In the genomic region with DNA sequence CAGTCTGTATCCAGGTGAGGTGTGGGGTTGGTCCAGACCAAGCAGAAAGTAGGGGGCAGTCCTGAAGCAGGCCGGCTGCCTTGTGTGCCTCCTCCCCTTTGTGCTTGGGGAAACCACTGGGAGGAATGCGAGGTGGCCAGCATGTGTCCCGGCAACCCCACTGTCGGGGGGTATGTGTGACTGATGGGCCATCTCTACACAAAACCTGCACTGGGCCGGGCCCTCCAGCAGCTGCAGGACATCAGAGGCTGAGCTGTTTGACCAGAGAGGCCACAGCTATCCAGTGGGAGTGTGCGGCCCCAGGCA, we compare ENCODE assay signal across 1 cellular context.
A peak's percentile ranks its signal among the peaks of the same experiment; 100 is the strongest.
TF ChIP-seq lines count a peak whose summit lies in the region.

No MANE protein-coding gene starts in this region.

TF ChIP-seq in H1, 55 proteins besides CTCF, POLR2A, EP300 and RAD21:
- TF ChIP-seq SIX5 (IDR thresholded peaks at IDR 0.05; ENCODE audit: low read depth, low read length): no peak
- TF ChIP-seq, protein P1, sequence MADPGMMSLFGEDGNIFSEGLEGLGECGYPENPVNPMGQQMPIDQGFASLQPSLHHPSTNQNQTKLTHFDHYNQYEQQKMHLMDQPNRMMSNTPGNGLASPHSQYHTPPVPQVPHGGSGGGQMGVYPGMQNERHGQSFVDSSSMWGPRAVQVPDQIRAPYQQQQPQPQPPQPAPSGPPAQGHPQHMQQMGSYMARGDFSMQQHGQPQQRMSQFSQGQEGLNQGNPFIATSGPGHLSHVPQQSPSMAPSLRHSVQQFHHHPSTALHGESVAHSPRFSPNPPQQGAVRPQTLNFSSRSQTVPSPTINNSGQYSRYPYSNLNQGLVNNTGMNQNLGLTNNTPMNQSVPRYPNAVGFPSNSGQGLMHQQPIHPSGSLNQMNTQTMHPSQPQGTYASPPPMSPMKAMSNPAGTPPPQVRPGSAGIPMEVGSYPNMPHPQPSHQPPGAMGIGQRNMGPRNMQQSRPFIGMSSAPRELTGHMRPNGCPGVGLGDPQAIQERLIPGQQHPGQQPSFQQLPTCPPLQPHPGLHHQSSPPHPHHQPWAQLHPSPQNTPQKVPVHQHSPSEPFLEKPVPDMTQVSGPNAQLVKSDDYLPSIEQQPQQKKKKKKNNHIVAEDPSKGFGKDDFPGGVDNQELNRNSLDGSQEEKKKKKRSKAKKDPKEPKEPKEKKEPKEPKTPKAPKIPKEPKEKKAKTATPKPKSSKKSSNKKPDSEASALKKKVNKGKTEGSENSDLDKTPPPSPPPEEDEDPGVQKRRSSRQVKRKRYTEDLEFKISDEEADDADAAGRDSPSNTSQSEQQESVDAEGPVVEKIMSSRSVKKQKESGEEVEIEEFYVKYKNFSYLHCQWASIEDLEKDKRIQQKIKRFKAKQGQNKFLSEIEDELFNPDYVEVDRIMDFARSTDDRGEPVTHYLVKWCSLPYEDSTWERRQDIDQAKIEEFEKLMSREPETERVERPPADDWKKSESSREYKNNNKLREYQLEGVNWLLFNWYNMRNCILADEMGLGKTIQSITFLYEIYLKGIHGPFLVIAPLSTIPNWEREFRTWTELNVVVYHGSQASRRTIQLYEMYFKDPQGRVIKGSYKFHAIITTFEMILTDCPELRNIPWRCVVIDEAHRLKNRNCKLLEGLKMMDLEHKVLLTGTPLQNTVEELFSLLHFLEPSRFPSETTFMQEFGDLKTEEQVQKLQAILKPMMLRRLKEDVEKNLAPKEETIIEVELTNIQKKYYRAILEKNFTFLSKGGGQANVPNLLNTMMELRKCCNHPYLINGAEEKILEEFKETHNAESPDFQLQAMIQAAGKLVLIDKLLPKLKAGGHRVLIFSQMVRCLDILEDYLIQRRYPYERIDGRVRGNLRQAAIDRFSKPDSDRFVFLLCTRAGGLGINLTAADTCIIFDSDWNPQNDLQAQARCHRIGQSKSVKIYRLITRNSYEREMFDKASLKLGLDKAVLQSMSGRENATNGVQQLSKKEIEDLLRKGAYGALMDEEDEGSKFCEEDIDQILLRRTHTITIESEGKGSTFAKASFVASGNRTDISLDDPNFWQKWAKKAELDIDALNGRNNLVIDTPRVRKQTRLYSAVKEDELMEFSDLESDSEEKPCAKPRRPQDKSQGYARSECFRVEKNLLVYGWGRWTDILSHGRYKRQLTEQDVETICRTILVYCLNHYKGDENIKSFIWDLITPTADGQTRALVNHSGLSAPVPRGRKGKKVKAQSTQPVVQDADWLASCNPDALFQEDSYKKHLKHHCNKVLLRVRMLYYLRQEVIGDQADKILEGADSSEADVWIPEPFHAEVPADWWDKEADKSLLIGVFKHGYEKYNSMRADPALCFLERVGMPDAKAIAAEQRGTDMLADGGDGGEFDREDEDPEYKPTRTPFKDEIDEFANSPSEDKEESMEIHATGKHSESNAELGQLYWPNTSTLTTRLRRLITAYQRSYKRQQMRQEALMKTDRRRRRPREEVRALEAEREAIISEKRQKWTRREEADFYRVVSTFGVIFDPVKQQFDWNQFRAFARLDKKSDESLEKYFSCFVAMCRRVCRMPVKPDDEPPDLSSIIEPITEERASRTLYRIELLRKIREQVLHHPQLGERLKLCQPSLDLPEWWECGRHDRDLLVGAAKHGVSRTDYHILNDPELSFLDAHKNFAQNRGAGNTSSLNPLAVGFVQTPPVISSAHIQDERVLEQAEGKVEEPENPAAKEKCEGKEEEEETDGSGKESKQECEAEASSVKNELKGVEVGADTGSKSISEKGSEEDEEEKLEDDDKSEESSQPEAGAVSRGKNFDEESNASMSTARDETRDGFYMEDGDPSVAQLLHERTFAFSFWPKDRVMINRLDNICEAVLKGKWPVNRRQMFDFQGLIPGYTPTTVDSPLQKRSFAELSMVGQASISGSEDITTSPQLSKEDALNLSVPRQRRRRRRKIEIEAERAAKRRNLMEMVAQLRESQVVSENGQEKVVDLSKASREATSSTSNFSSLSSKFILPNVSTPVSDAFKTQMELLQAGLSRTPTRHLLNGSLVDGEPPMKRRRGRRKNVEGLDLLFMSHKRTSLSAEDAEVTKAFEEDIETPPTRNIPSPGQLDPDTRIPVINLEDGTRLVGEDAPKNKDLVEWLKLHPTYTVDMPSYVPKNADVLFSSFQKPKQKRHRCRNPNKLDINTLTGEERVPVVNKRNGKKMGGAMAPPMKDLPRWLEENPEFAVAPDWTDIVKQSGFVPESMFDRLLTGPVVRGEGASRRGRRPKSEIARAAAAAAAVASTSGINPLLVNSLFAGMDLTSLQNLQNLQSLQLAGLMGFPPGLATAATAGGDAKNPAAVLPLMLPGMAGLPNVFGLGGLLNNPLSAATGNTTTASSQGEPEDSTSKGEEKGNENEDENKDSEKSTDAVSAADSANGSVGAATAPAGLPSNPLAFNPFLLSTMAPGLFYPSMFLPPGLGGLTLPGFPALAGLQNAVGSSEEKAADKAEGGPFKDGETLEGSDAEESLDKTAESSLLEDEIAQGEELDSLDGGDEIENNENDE (IDR thresholded peaks at IDR 0.05; ENCODE audit: insufficient replicate concordance, low read length): no peak
- TF ChIP-seq ASH2L (IDR thresholded peaks at IDR 0.05; ENCODE audit: low read length): no peak
- no peak for TF ChIP-seq CBX8 (IDR thresholded peaks at IDR 0.05; ENCODE audit: borderline replicate concordance, low read depth, low read length)
- no peak for TF ChIP-seq BACH1 (IDR thresholded peaks at IDR 0.05; ENCODE audit: low read length)
- 0 out of 2 replicates have a peak, but pooled peaks have one; percentile 38 for TF ChIP-seq RBBP5 (IDR thresholded peaks at IDR 0.05; ENCODE audit: borderline replicate concordance, low read depth, low read length)
- peak; percentile 9 for TF ChIP-seq NANOG (IDR thresholded peaks at IDR 0.05; ENCODE audit: insufficient read depth, low read depth, low read length, poor library complexity, severe bottlenecking)
- no peak for TF ChIP-seq SP1 (IDR thresholded peaks at IDR 0.05; ENCODE audit: low read depth, low read length)
- peak; percentile 75 for TF ChIP-seq TEAD4 (IDR thresholded peaks at IDR 0.05; ENCODE audit: low read depth, low read length)
- TF ChIP-seq JUND (IDR thresholded peaks at IDR 0.05; ENCODE audit: low read length): 0 out of 2 replicates have a peak, but pooled peaks have one; percentile 21
- TF ChIP-seq MAFK (IDR thresholded peaks at IDR 0.05; ENCODE audit: low read depth, low read length): no peak
- TF ChIP-seq CHD1 (IDR thresholded peaks at IDR 0.05; ENCODE audit: low read depth, low read length): no peak
- TF ChIP-seq PHF8 (conservative IDR thresholded peaks at IDR 0.05; ENCODE audit: low read depth, low read length): no peak
- TF ChIP-seq ZNF274 (IDR thresholded peaks at IDR 0.05; ENCODE audit: borderline replicate concordance, extremely low read depth, low read length): no peak
- TF ChIP-seq POLR2AphosphoS5 (IDR thresholded peaks at IDR 0.05; ENCODE audit: low read depth, low read length): 0 out of 2 replicates have a peak, but pooled peaks have one; percentile 4
- TF ChIP-seq, protein P2, sequence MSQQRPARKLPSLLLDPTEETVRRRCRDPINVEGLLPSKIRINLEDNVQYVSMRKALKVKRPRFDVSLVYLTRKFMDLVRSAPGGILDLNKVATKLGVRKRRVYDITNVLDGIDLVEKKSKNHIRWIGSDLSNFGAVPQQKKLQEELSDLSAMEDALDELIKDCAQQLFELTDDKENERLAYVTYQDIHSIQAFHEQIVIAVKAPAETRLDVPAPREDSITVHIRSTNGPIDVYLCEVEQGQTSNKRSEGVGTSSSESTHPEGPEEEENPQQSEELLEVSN (IDR thresholded peaks at IDR 0.05): no peak
